ENCODE assay signal across 8 cellular contexts in genomic region chr15:42919794-42920280, GRCh38. TPM values are rescaled to one million over a fixed set of nuclear protein-coding genes. Genes with fewer than 3 reads are reported as not detected.
DNase-seq lines count a peak whose midpoint lies in the region; ATAC-seq, FAIRE-seq and TF ChIP-seq lines count a peak whose summit lies in the region.

No MANE protein-coding gene starts in this region.

- intact Hi-C loops in CD4-positive, alpha-beta memory T cell (cut with micrococcal nuclease): loop anchor here (2.0 to 10.0 kb wide), 6 partner anchors 125 to 1805 kb away; partner anchors contain the start of genes GANC, INO80, PDIA3 and STARD9
- intact Hi-C loops in kidney (cut with DNase I): loop anchor here (10.0 kb wide), 1 partner anchor 195 kb away; no protein-coding TSS in a partner anchor

- H3K27ac ChIP-seq in CD4-positive, alpha-beta memory T cell (ENCODE audit: low read depth, low read length): peak overlapping the region; percentile 60
- H3K27ac ChIP-seq in kidney (ENCODE audit: low read depth in 2 of 2, low read length in 2 of 2): peak overlapping the region; percentile 74 to 84

- no peaks in the 10 kb centered on the region for H3K9me3 Mint-ChIP-seq in CD4-positive, alpha-beta memory T cell

- DNase-seq in CD4-positive, alpha-beta memory T cell: peak; percentile 25 to 51 (median 38)
- peak; percentile 26 for DNase-seq in SK-MEL-5 (ENCODE audit: low read depth, low spot score)
- peak; percentile 41 to 50 for DNase-seq in cardiac fibroblast (ENCODE audit: low read depth in 2 of 2)
- no peak for DNase-seq in kidney
- peak; percentile 10 to 13 for DNase-seq in stimulated activated CD4-positive, alpha-beta T cell treated with anti-CD3 and anti-CD28 coated beads, Interleukin-2, amount 100 ng/mL, for 48 hours
- no peak for DNase-seq in GF-D8 (lab: John Stamatoyannopoulos, UW)

- peak overlapping the region; percentile 18 to 81 for H3K4me3 ChIP-seq in CD4-positive, alpha-beta memory T cell (ENCODE audit: low read length in 2 of 2)
- H3K4me3 ChIP-seq in cardiac fibroblast (replicated peaks in 1 of 2; ENCODE audit: low read depth in 2 of 2, low read length in 2 of 2): peak overlapping the region; percentile 82 to 85
- H3K4me3 ChIP-seq in kidney (ENCODE audit: low read length in 2 of 2): peak overlapping the region; percentile 75 to 93

- no peaks in the 10 kb centered on the region for H3K9me3 ChIP-seq in CD4-positive, alpha-beta memory T cell (ENCODE audit: control insufficient read depth in 1 of 2, low read length in 2 of 2)
- no peaks in the 10 kb centered on the region for H3K9me3 ChIP-seq in kidney (ENCODE audit: control insufficient read depth in 1 of 2, low read length in 2 of 2)

- peak overlapping the region; percentile 66 to 94 for H3K9ac ChIP-seq in kidney (ENCODE audit: low read length in 2 of 2)

- H3K4me1 Mint-ChIP-seq in CD4-positive, alpha-beta memory T cell: peaks cover 18 to 43% (median 32%) of the 10 kb centered on the region in 4 donors

- ATAC-seq in HG03045 (IDR thresholded peaks at IDR 0.05; ENCODE audit: unreplicated experiment): peak; percentile 2
- no peak for ATAC-seq in GM21423 (IDR thresholded peaks at IDR 0.05; ENCODE audit: unreplicated experiment)

- FAIRE-seq in kidney (lab: Jason Lieb, UNC): no peak

- no peaks in the 10 kb centered on the region for H3K36me3 ChIP-seq in CD4-positive, alpha-beta memory T cell (ENCODE audit: insufficient read depth, low read length)
- H3K36me3 ChIP-seq in kidney (ENCODE audit: control insufficient read depth in 1 of 2, insufficient read depth in 2 of 2, low read length in 2 of 2): no peaks in the 10 kb centered on the region

- H3K27ac Mint-ChIP-seq in CD4-positive, alpha-beta memory T cell: peak overlapping the region; percentile 79 to 96 (median 87)

- no peak for TF ChIP-seq CTCF in cardiac fibroblast (IDR thresholded peaks at IDR 0.05; ENCODE audit: low read depth, low read length)
- no peak for TF ChIP-seq CTCF in kidney (IDR thresholded peaks at IDR 0.05; ENCODE audit: borderline replicate concordance, extremely low read depth, insufficient read depth)

- H3K27me3 Mint-ChIP-seq in CD4-positive, alpha-beta memory T cell: no peaks in the 10 kb centered on the region

- peaks cover 0 to 10% of the 10 kb centered on the region in 2 donors for H3K36me3 Mint-ChIP-seq in CD4-positive, alpha-beta memory T cell

- peaks cover 31% of the 10 kb centered on the region for H3K4me1 ChIP-seq in CD4-positive, alpha-beta memory T cell (ENCODE audit: insufficient read depth, low read length)
- H3K4me1 ChIP-seq in kidney (ENCODE audit: control insufficient read depth in 1 of 2, insufficient read depth in 1 of 2, low read depth in 1 of 2, low read length in 2 of 2): peaks cover 6 to 8% of the 10 kb centered on the region in 2 donors

- peak overlapping the region; percentile 93 to 99 (median 96) for H3K4me3 Mint-ChIP-seq in CD4-positive, alpha-beta memory T cell

- no peaks in the 10 kb centered on the region for H3K27me3 ChIP-seq in CD4-positive, alpha-beta memory T cell (ENCODE audit: insufficient read depth, low read length)

- CTCF ChIA-PET in CD4-positive, alpha-beta memory T cell (lab: Charles Lee; ENCODE audit: partially characterized antibody): no interaction called here

- in situ Hi-C loops in SK-MEL-5 (cut with HindIII; ENCODE audit: low pct_unique_long_range_greater_than_20kb, low sequenced_read_pairs): no loop called here

- POLR2A ChIA-PET in CD4-positive, alpha-beta memory T cell (lab: Charles Lee; ENCODE audit: partially characterized antibody): interaction anchor here (0.5 to 4.7 kb wide), 3 partner anchors 19 to 429 kb away, joined by 5 to 21 read pairs (median 6); partner anchors contain the start of genes CDAN1 and ZNF106

RNA-seq across cellular contexts. Expression of gene TTBK2, which starts 0.7 kb away (rescaled TPM):
- 10 to 100 TPM; 27.4 to 28.2 TPM for total RNA-seq in CD4-positive, alpha-beta memory T cell
- 1 to 10 TPM; 9.1 to 9.6 TPM for polyA plus RNA-seq in CD4-positive, alpha-beta memory T cell
- 5.6 and 6.5 TPM in 2 replicates for total RNA-seq in SK-MEL-5 (2014; rRNA removed; shearing (Covaris generic))
- polyA plus RNA-seq in SK-MEL-5 (2015; cell fraction: cytosol; rRNA removed): 3.0 and 6.9 TPM in 2 replicates
- polyA plus RNA-seq in SK-MEL-5 (2015; cell fraction: nucleus; rRNA removed): 9.2 and 10.7 TPM in 2 replicates
- total RNA-seq in kidney: 19.1 TPM
- polyA plus RNA-seq in kidney (ENCODE audit: insufficient read depth, low read depth, low replicate concordance): 1.9 TPM

Comparison
In these comparisons a context has a peak if more than half of its experiments do, and no peak if none do; other contexts are left out.
1. DNase-seq: peak in CD4-positive, alpha-beta memory T cell (5 of 5), SK-MEL-5 (single experiment), cardiac fibroblast (2 of 2) and stimulated activated CD4-positive, alpha-beta T cell treated with anti-CD3 and anti-CD28 coated beads, Interleukin-2, amount 100 ng/mL, for 48 hours (2 of 2); none in kidney (single experiment) and GF-D8 (single experiment).
2. Peak in every context shown above with its lines, with median percentiles within 50 percentile points of each other: H3K4me3 ChIP-seq.